Comparison of ENCODE assay signal across 2 cellular contexts in the genomic region with DNA sequence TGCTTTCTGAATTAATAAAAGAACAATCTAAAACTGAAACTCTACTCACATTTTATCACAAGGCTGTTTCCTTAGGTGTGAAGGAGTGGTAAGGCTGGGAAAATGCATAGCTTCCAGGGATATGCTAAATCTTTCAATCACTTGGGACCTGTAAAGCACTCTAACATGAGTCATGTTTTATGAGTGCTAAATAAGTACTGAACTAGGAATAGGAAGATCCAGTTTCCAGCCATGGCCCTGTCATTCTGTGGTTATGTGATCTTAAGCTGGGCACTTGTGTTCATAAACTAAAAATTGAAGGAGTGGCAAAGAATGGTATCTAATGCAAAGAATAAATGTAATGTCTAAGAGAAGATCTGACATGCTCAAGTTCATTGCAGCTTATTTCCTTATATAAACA.
TF ChIP-seq lines count a peak whose summit lies in the region.

No MANE protein-coding gene starts in this region.

TF ChIP-seq in SK-N-SH treated with all-trans-retinoic acid at 6 μM for 48 hours, 23 proteins besides CTCF, POLR2A, EP300 and RAD21:
- TF ChIP-seq SNAI2 (CRISPR knock-in tag; IDR thresholded peaks at IDR 0.05) (no peak), RARB (CRISPR knock-in tag; IDR thresholded peaks at IDR 0.05) (no peak), ESRRG (CRISPR knock-in tag; IDR thresholded peaks at IDR 0.05) (no peak), CSDC2 (CRISPR knock-in tag; IDR thresholded peaks at IDR 0.05) (no peak), OSR1 (CRISPR knock-in tag; IDR thresholded peaks at IDR 0.05) (no peak), TSHZ2 (CRISPR knock-in tag; IDR thresholded peaks at IDR 0.05) (no peak), ZNF70 (CRISPR knock-in tag; IDR thresholded peaks at IDR 0.05) (no peak), ISL1 (CRISPR knock-in tag; IDR thresholded peaks at IDR 0.05) (no peak), ZC3H10 (CRISPR knock-in tag; IDR thresholded peaks at IDR 0.05) (no peak), TOX (CRISPR knock-in tag; IDR thresholded peaks at IDR 0.05; ENCODE audit: borderline replicate concordance) (no peak)
- TF ChIP-seq, protein P1, sequence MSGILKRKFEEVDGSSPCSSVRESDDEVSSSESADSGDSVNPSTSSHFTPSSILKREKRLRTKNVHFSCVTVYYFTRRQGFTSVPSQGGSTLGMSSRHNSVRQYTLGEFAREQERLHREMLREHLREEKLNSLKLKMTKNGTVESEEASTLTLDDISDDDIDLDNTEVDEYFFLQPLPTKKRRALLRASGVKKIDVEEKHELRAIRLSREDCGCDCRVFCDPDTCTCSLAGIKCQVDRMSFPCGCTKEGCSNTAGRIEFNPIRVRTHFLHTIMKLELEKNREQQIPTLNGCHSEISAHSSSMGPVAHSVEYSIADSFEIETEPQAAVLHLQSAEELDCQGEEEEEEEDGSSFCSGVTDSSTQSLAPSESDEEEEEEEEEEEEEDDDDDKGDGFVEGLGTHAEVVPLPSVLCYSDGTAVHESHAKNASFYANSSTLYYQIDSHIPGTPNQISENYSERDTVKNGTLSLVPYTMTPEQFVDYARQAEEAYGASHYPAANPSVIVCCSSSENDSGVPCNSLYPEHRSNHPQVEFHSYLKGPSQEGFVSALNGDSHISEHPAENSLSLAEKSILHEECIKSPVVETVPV (CRISPR knock-in tag; IDR thresholded peaks at IDR 0.05) = no peak
TF ChIP-seq in SK-N-SH treated with all-trans-retinoic acid at 6 μM for 48 hours: peak in this region for 0.

TF ChIP-seq in WTC11, 78 proteins besides CTCF, POLR2A, EP300 and RAD21:
- TF ChIP-seq AFF4 (CRISPR knock-in tag; IDR thresholded peaks at IDR 0.05; ENCODE audit: borderline replicate concordance) (no peak), SOX15 (CRISPR knock-in tag; IDR thresholded peaks at IDR 0.05) (no peak), HMGXB4 (CRISPR knock-in tag; IDR thresholded peaks at IDR 0.05) (no peak), CBFB (CRISPR knock-in tag; IDR thresholded peaks at IDR 0.05; ENCODE audit: low read depth) (no peak), MYBL2 (CRISPR knock-in tag; IDR thresholded peaks at IDR 0.05) (no peak), ZNF416 (CRISPR knock-in tag; IDR thresholded peaks at IDR 0.05) (no peak), EMX1 (CRISPR knock-in tag; IDR thresholded peaks at IDR 0.05) (no peak), GABPB1 (CRISPR knock-in tag; IDR thresholded peaks at IDR 0.05) (no peak), NFYB (CRISPR knock-in tag; conservative IDR thresholded peaks at IDR 0.05; ENCODE audit: low read depth) (no peak), GRHL2 (CRISPR knock-in tag; IDR thresholded peaks at IDR 0.05; ENCODE audit: insufficient replicate concordance, severe bottlenecking) (no peak)
- TF ChIP-seq, protein P2, sequence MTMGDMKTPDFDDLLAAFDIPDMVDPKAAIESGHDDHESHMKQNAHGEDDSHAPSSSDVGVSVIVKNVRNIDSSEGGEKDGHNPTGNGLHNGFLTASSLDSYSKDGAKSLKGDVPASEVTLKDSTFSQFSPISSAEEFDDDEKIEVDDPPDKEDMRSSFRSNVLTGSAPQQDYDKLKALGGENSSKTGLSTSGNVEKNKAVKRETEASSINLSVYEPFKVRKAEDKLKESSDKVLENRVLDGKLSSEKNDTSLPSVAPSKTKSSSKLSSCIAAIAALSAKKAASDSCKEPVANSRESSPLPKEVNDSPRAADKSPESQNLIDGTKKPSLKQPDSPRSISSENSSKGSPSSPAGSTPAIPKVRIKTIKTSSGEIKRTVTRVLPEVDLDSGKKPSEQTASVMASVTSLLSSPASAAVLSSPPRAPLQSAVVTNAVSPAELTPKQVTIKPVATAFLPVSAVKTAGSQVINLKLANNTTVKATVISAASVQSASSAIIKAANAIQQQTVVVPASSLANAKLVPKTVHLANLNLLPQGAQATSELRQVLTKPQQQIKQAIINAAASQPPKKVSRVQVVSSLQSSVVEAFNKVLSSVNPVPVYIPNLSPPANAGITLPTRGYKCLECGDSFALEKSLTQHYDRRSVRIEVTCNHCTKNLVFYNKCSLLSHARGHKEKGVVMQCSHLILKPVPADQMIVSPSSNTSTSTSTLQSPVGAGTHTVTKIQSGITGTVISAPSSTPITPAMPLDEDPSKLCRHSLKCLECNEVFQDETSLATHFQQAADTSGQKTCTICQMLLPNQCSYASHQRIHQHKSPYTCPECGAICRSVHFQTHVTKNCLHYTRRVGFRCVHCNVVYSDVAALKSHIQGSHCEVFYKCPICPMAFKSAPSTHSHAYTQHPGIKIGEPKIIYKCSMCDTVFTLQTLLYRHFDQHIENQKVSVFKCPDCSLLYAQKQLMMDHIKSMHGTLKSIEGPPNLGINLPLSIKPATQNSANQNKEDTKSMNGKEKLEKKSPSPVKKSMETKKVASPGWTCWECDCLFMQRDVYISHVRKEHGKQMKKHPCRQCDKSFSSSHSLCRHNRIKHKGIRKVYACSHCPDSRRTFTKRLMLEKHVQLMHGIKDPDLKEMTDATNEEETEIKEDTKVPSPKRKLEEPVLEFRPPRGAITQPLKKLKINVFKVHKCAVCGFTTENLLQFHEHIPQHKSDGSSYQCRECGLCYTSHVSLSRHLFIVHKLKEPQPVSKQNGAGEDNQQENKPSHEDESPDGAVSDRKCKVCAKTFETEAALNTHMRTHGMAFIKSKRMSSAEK (CRISPR knock-in tag; IDR thresholded peaks at IDR 0.05; ENCODE audit: borderline replicate concordance) = no peak
- TF ChIP-seq, protein P3, sequence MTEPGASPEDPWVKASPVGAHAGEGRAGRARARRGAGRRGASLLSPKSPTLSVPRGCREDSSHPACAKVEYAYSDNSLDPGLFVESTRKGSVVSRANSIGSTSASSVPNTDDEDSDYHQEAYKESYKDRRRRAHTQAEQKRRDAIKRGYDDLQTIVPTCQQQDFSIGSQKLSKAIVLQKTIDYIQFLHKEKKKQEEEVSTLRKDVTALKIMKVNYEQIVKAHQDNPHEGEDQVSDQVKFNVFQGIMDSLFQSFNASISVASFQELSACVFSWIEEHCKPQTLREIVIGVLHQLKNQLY (CRISPR knock-in tag; IDR thresholded peaks at IDR 0.05) = no peak
- TF ChIP-seq, protein P4, sequence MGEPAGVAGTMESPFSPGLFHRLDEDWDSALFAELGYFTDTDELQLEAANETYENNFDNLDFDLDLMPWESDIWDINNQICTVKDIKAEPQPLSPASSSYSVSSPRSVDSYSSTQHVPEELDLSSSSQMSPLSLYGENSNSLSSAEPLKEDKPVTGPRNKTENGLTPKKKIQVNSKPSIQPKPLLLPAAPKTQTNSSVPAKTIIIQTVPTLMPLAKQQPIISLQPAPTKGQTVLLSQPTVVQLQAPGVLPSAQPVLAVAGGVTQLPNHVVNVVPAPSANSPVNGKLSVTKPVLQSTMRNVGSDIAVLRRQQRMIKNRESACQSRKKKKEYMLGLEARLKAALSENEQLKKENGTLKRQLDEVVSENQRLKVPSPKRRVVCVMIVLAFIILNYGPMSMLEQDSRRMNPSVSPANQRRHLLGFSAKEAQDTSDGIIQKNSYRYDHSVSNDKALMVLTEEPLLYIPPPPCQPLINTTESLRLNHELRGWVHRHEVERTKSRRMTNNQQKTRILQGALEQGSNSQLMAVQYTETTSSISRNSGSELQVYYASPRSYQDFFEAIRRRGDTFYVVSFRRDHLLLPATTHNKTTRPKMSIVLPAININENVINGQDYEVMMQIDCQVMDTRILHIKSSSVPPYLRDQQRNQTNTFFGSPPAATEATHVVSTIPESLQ (CRISPR knock-in tag; IDR thresholded peaks at IDR 0.05) = no peak
